ENCODE assay signal across 8 cellular contexts in genomic region chr5:128085413-128085812, GRCh38. TPM values are rescaled to one million over a fixed set of nuclear protein-coding genes. Genes with fewer than 3 reads are reported as not detected.
DNase-seq lines count a peak whose midpoint lies in the region; ATAC-seq and TF ChIP-seq lines count a peak whose summit lies in the region.

No MANE protein-coding gene starts in this region.

- H3K4me1 ChIP-seq in left lung (peaks cover 15 to 38% of the 10 kb centered on the region in 2 donors), thymus (ENCODE audit: control insufficient read depth, insufficient read depth, low read length) (peaks cover 6% of the 10 kb centered on the region), A673 (ENCODE audit: insufficient read depth, low read length, poor library complexity, severe bottlenecking) (no peaks in the 10 kb centered on the region)

- peaks cover 0 to 2% of the 10 kb centered on the region in 2 donors for H3K9me3 Mint-ChIP-seq in activated T-cell treated with anti-CD3 and anti-CD28 coated beads, Interleukin-2, amount 50 U/mL, for 72 hours
- H3K9me3 Mint-ChIP-seq in activated naive CD8-positive, alpha-beta T cell treated with anti-CD3 and anti-CD28 coated beads for 36 hours: peaks cover 3% of the 10 kb centered on the region

- no peak overlapping the region for H3K27ac ChIP-seq in left lung
- no peak overlapping the region for H3K27ac ChIP-seq in thymus (ENCODE audit: low read depth)
- H3K27ac ChIP-seq in A673 (ENCODE audit: low read depth, low read length, poor library complexity, severe bottlenecking): no peak overlapping the region

- no peak for ATAC-seq in activated T-cell treated with anti-CD3 and anti-CD28 coated beads, Interleukin-2, amount 50 U/mL, for 72 hours (replicated peaks in 1 of 2)
- ATAC-seq in left lung (no peak), GM21737 (IDR thresholded peaks at IDR 0.05; ENCODE audit: unreplicated experiment) (no peak)

- peaks cover 49% of the 10 kb centered on the region for H3K4me1 Mint-ChIP-seq in activated T-cell treated with anti-CD3 and anti-CD28 coated beads, Interleukin-2, amount 50 U/mL, for 72 hours (ENCODE audit: low read depth)
- peaks cover 44% of the 10 kb centered on the region for H3K4me1 Mint-ChIP-seq in activated naive CD8-positive, alpha-beta T cell treated with anti-CD3 and anti-CD28 coated beads for 36 hours

- peak overlapping the region; percentile 77 to 84 for H3K4me3 Mint-ChIP-seq in activated T-cell treated with anti-CD3 and anti-CD28 coated beads, Interleukin-2, amount 50 U/mL, for 72 hours
- peak overlapping the region; percentile 93 for H3K4me3 Mint-ChIP-seq in activated naive CD8-positive, alpha-beta T cell treated with anti-CD3 and anti-CD28 coated beads for 36 hours

- H3K4me3 ChIP-seq in left lung: peak overlapping the region; percentile 82 to 89
- peak overlapping the region; percentile 85 for H3K4me3 ChIP-seq in thymus (ENCODE audit: low read length)
- no peak overlapping the region for H3K4me3 ChIP-seq in A673 (ENCODE audit: low read depth, low read length, poor library complexity, severe bottlenecking)

- no TSS peak for BruUV-seq in A673 (replicated peaks; lab: Mats Ljungman, UMichigan)

- peaks cover 7 to 8% of the 10 kb centered on the region in 2 donors for H3K36me3 Mint-ChIP-seq in activated T-cell treated with anti-CD3 and anti-CD28 coated beads, Interleukin-2, amount 50 U/mL, for 72 hours (ENCODE audit: insufficient read depth in 2 of 2)
- H3K36me3 Mint-ChIP-seq in activated naive CD8-positive, alpha-beta T cell treated with anti-CD3 and anti-CD28 coated beads for 36 hours: peaks cover 38% of the 10 kb centered on the region

- CTCF ChIA-PET in A673 (lab: Charles Lee): no interaction called here

- H3K27me3 Mint-ChIP-seq in activated T-cell treated with anti-CD3 and anti-CD28 coated beads, Interleukin-2, amount 50 U/mL, for 72 hours (ENCODE audit: low read depth): no peaks in the 10 kb centered on the region
- no peaks in the 10 kb centered on the region for H3K27me3 Mint-ChIP-seq in activated naive CD8-positive, alpha-beta T cell treated with anti-CD3 and anti-CD28 coated beads for 36 hours

- POLR2A ChIA-PET in A673 (lab: Charles Lee; ENCODE audit: low non-redundant PET): no interaction called here

- no peaks in the 10 kb centered on the region for H3K36me3 ChIP-seq in left lung
- no peaks in the 10 kb centered on the region for H3K36me3 ChIP-seq in thymus (ENCODE audit: control insufficient read depth, insufficient read depth)
- no peaks in the 10 kb centered on the region for H3K36me3 ChIP-seq in A673 (ENCODE audit: insufficient read depth, low read length, poor library complexity, severe bottlenecking)

- no peak for DNase-seq in activated T-cell treated with anti-CD3 and anti-CD28 coated beads, Interleukin-2, amount 50 U/mL, for 72 hours
- no peak for DNase-seq in activated T-cell treated with anti-CD3 and anti-CD28 coated beads, Interleukin-2, amount 50 U/mL, for 1 hour
- DNase-seq in activated naive CD8-positive, alpha-beta T cell treated with anti-CD3 and anti-CD28 coated beads for 36 hours: no peak
- DNase-seq in left lung (no peak), retina (no peak), A673 (ENCODE audit: low spot score) (no peak)

- intact Hi-C loops in left lung (cut with DNase I): no loop called here
- intact Hi-C loops in A673 (cut with micrococcal nuclease; ENCODE audit: unreplicated experiment): loop anchor here (5.0 kb wide), 1 partner anchor 798 kb away; no protein-coding TSS in a partner anchor

- H3K27me3 ChIP-seq in left lung (peaks cover 0 to 4% of the 10 kb centered on the region in 2 donors), thymus (ENCODE audit: control insufficient read depth, insufficient read depth) (no peaks in the 10 kb centered on the region), A673 (replicated peaks; ENCODE audit: insufficient read depth, low read depth, low read length, poor library complexity) (peaks cover 31% of the 10 kb centered on the region)

- no peaks in the 10 kb centered on the region for H3K9me3 ChIP-seq in left lung
- H3K9me3 ChIP-seq in thymus (ENCODE audit: control insufficient read depth): no peaks in the 10 kb centered on the region
- no peaks in the 10 kb centered on the region for H3K9me3 ChIP-seq in A673 (ENCODE audit: low read depth, low read length, poor library complexity, severe bottlenecking)

- H3K27ac Mint-ChIP-seq in activated T-cell treated with anti-CD3 and anti-CD28 coated beads, Interleukin-2, amount 50 U/mL, for 72 hours: peak overlapping the region; percentile 88
- H3K27ac Mint-ChIP-seq in activated naive CD8-positive, alpha-beta T cell treated with anti-CD3 and anti-CD28 coated beads for 36 hours: no peak overlapping the region

- WGBS in thymus: 86% methylated on average over 4 of the region's 4 CpGs

- no peak for TF ChIP-seq CTCF in left lung (IDR thresholded peaks at IDR 0.05)
- no peak for TF ChIP-seq CTCF in A673 (conservative IDR thresholded peaks at IDR 0.05; ENCODE audit: low read depth, low read length)

RNA-seq across cellular contexts. Expression of gene SLC12A2, which starts 1.8 kb away (rescaled TPM):
- 10 to 100 TPM; 25.6 to 27.4 TPM for total RNA-seq in activated T-cell treated with anti-CD3 and anti-CD28 coated beads, Interleukin-2, amount 50 U/mL, for 72 hours
- total RNA-seq in activated naive CD8-positive, alpha-beta T cell treated with anti-CD3 and anti-CD28 coated beads for 36 hours: 10 to 100 TPM; 16.9 to 18.5 TPM
- total RNA-seq in left lung (10 to 100 TPM; 33.7 to 43.9 TPM), A673 (2021) (10.4 and 10.7 TPM in 2 replicates)
- 3.8 TPM for polyA plus RNA-seq in thymus
